10 cellular contexts compared by ENCODE assay signal in genomic region chr6:138690975-138691594, GRCh38.
DNase-seq lines count a peak whose midpoint lies in the region; ATAC-seq and TF ChIP-seq lines count a peak whose summit lies in the region.
"Had no signal": no experiment of that assay in that cellular context is flagged by ENCODE, and none has a peak within 500 bp of the region (broad histone marks: within the 10 kb centered on the region; RNA-seq: fewer than 3 reads in every experiment).

No MANE protein-coding gene starts in this region.

- TSS peak; percentile 31 for BruUV-seq in IMR-90 (replicated peaks; lab: Mats Ljungman, UMichigan)

- H4K5ac ChIP-seq in IMR-90 (ENCODE audit: low read depth, low read length) = no peak overlapping the region
- no peak overlapping the region for H4K5ac ChIP-seq in mesendoderm (ENCODE audit: low read length)

- H2BK120ac ChIP-seq in IMR-90 (ENCODE audit: low read depth, low read length) (peak overlapping the region; percentile 35; the same call in 1 of the 2 replicates), mesendoderm (ENCODE audit: low read depth, low read length) (no peak overlapping the region)

- H3K4ac ChIP-seq in IMR-90 (ENCODE audit: low read depth, low read length) (peak overlapping the region; percentile 59), mesendoderm (ENCODE audit: low read depth, low read length) (no peak overlapping the region)

- H3K79me1 ChIP-seq in IMR-90 (ENCODE audit: low read depth in 1 of 2, low read length in 2 of 2) = peaks cover 40 to 47% of the 10 kb centered on the region in 2 experiments
- peaks cover 4% of the 10 kb centered on the region for H3K79me1 ChIP-seq in mesendoderm (ENCODE audit: low read length)

- CTCF ChIA-PET in IMR-90 (lab: Yijun Ruan, JAX) = interaction anchor here (0.7 to 2.1 kb wide), 4 partner anchors 9 to 61 kb away, joined by 3 to 8 read pairs (median 4); no protein-coding TSS in a partner anchor

- no peak overlapping the region for H2AK9ac ChIP-seq in IMR-90 (replicated peaks; ENCODE audit: low read depth, low read length, poor library complexity)

- TF ChIP-seq CTCF in IMR-90 (conservative IDR thresholded peaks at IDR 0.05; ENCODE audit: low read depth, low read length) (no peak), choroid plexus epithelial cell (conservative IDR thresholded peaks at IDR 0.05; ENCODE audit: low read depth, low read length) (no peak)

- DNase-seq in IMR-90 (peak; percentile 6), choroid plexus epithelial cell (ENCODE audit: low read depth) (no peak), mesendoderm (no peak), NCI-H1694 (lab: John Stamatoyannopoulos, UW) (no peak)
- DNase-seq: testis had no signal

- intact Hi-C loops in IMR-90 (cut with micrococcal nuclease) = loop anchor here (5.0 to 10.0 kb wide), 2 partner anchors 266 to 574 kb away; no protein-coding TSS in a partner anchor

- H3K9me1 ChIP-seq in IMR-90 (ENCODE audit: insufficient read depth, low read length) = no peaks in the 10 kb centered on the region; the same call in 1 of the 2 replicates

- POLR2A ChIA-PET in IMR-90 (lab: Charles Lee; ENCODE audit: unreplicated experiment) = no interaction called here

- H3K36me3 ChIP-seq in ACC112 (ENCODE audit: insufficient read depth, low read length) (no peaks in the 10 kb centered on the region), IMR-90 (ENCODE audit: control insufficient read depth, insufficient read depth, low read length) (no peaks in the 10 kb centered on the region), mesendoderm (ENCODE audit: control insufficient read depth, insufficient read depth, low read length) (no peaks in the 10 kb centered on the region)
- H3K36me3 ChIP-seq: cardiac muscle cell had no signal

- no peaks in the 10 kb centered on the region for H3K9me3 ChIP-seq in IMR-90 (ENCODE audit: control insufficient read depth, insufficient read depth, low read length)
- H3K9me3 ChIP-seq: testis had no signal

- peak overlapping the region; percentile 45; the same call in 1 of the 2 replicates for H3K56ac ChIP-seq in IMR-90 (ENCODE audit: extremely low read depth, insufficient read depth, low read length)
- peak overlapping the region; percentile 85 for H3K56ac ChIP-seq in mesendoderm (ENCODE audit: low read length)

- in situ Hi-C loops in IMR-90 (cut with MboI; ENCODE audit: low sequenced_read_pairs) = no loop called here

- H2BK5ac ChIP-seq in IMR-90 (ENCODE audit: low read depth, low read length, poor library complexity, severe bottlenecking) = peak overlapping the region; percentile 63
- H2BK5ac ChIP-seq in mesendoderm (ENCODE audit: low read length) = no peak overlapping the region

- H3K4me2 ChIP-seq in IMR-90 (ENCODE audit: low read depth, low read length) (peak overlapping the region; percentile 78), mesendoderm (ENCODE audit: low read length) (peak overlapping the region; percentile 88)

- H4K20me1 ChIP-seq in IMR-90 (ENCODE audit: insufficient read depth, low read length) = no peaks in the 10 kb centered on the region

- ATAC-seq in IMR-90 (ENCODE audit: low read depth) (no peak), HG02840 (IDR thresholded peaks at IDR 0.05; ENCODE audit: low FRiP score, unreplicated experiment) (no peak), HG02970 (IDR thresholded peaks at IDR 0.05; ENCODE audit: low FRiP score, unreplicated experiment) (no peak), GM21447 (IDR thresholded peaks at IDR 0.05; ENCODE audit: unreplicated experiment) (no peak)

- peak overlapping the region; percentile 95 for H3K4me3 ChIP-seq in ACC112 (ENCODE audit: low read depth, low read length)
- H3K4me3 ChIP-seq in IMR-90 (ENCODE audit: insufficient read depth, low read depth, low read length) = peak overlapping the region; percentile 88; the same call in 1 of the 2 replicates
- H3K4me3 ChIP-seq in choroid plexus epithelial cell (ENCODE audit: low read depth, low read length) = peak overlapping the region; percentile 84
- peak overlapping the region; percentile 88 for H3K4me3 ChIP-seq in mesendoderm (ENCODE audit: low read length)

- H3K27me3 ChIP-seq in ACC112 (ENCODE audit: insufficient read depth, low read length) (no peaks in the 10 kb centered on the region), IMR-90 (ENCODE audit: control insufficient read depth, insufficient read depth, low read length) (no peaks in the 10 kb centered on the region), mesendoderm (ENCODE audit: insufficient read depth, low read length, poor library complexity) (no peaks in the 10 kb centered on the region)
- H3K27me3 ChIP-seq: testis had no signal

- peak overlapping the region; percentile 32; the same call in 1 of the 2 replicates for H3K23ac ChIP-seq in IMR-90 (ENCODE audit: low read depth, low read length)
- H3K23ac ChIP-seq in mesendoderm (ENCODE audit: low read length) = no peak overlapping the region

- WGBS in IMR-90 (ENCODE audit: extremely low coverage in 2 of 2, insufficient read length in 1 of 2), 2 experiments = no CpG with 5 or more reads among the region's 11 CpGs
- no CpG with 5 or more reads among the region's 11 CpGs for WGBS in mesendoderm (ENCODE audit: extremely low coverage, insufficient coverage, low lambda C conversion rate)

- no peak overlapping the region for H4K91ac ChIP-seq in IMR-90 (ENCODE audit: insufficient read depth, low read depth, low read length)

- TF ChIP-seq RAD21 in IMR-90 (IDR thresholded peaks at IDR 0.05; ENCODE audit: low read length) = no peak

- dilution Hi-C loops in IMR-90 (cut with HindIII; ENCODE audit: low sequenced_read_pairs, unreplicated experiment) = no loop called here

- H3K9ac ChIP-seq in IMR-90 (ENCODE audit: low read depth, low read length) (peak overlapping the region; percentile 71; the same call in 1 of the 2 replicates), mesendoderm (ENCODE audit: low read length) (peak overlapping the region; percentile 73)

- peak overlapping the region; percentile 71 for H3K27ac ChIP-seq in ACC112 (ENCODE audit: low read depth, low read length)
- no peak overlapping the region for H3K27ac ChIP-seq in IMR-90 (ENCODE audit: insufficient read depth, low read length)
- H3K27ac ChIP-seq in mesendoderm (ENCODE audit: low read depth, low read length) = no peak overlapping the region
- H3K27ac ChIP-seq: cardiac muscle cell, testis had no signal

- H2BK20ac ChIP-seq in IMR-90 (ENCODE audit: low read depth, low read length) = peak overlapping the region; percentile 27; the same call in 1 of the 2 replicates

- H3K79me2 ChIP-seq in ACC112 (ENCODE audit: control insufficient read depth, insufficient read depth, low read length, unreplicated experiment) (peaks cover 35% of the 10 kb centered on the region), mesendoderm (ENCODE audit: control insufficient read depth, insufficient read depth, low read length) (peaks cover 26% of the 10 kb centered on the region)

- H3K4me1 ChIP-seq in ACC112 (ENCODE audit: control insufficient read depth, insufficient read depth, low read length, unreplicated experiment) (peaks cover 14% of the 10 kb centered on the region), IMR-90 (ENCODE audit: control insufficient read depth, insufficient read depth, low read length) (no peaks in the 10 kb centered on the region), mesendoderm (ENCODE audit: control insufficient read depth, low read depth, low read length) (no peaks in the 10 kb centered on the region)
- H3K4me1 ChIP-seq: testis had no signal

- H3K18ac ChIP-seq in IMR-90 (ENCODE audit: low read depth, low read length) (no peak overlapping the region), mesendoderm (ENCODE audit: low read length) (no peak overlapping the region)

- H2BK15ac ChIP-seq in IMR-90 (ENCODE audit: low read depth, low read length) (peak overlapping the region; percentile 18; the same call in 1 of the 3 replicates), mesendoderm (replicated peaks; ENCODE audit: low read depth) (no peak overlapping the region)

- TF ChIP-seq POLR2A in IMR-90 (IDR thresholded peaks at IDR 0.05; ENCODE audit: low read depth, low read length) = no peak

- H3K14ac ChIP-seq in IMR-90 (replicated peaks; ENCODE audit: low read depth, low read length) = no peak overlapping the region

- peak overlapping the region; percentile 95 for H2AFZ ChIP-seq in ACC112 (ENCODE audit: low read length, unreplicated experiment)
- no peak overlapping the region for H2AFZ ChIP-seq in IMR-90 (replicated peaks; ENCODE audit: low read length, poor library complexity)

- peak overlapping the region; percentile 52; the same call in 1 of the 2 replicates for H2AK5ac ChIP-seq in IMR-90 (ENCODE audit: low read depth, low read length)
- H2AK5ac ChIP-seq in mesendoderm (ENCODE audit: low read length) = no peak overlapping the region

- H4K8ac ChIP-seq in IMR-90 (ENCODE audit: low read depth in 2 of 2, low read length in 2 of 2) (peak overlapping the region in 1 of 2 experiments; percentile 37; a peak in 2 of 4 replicates), mesendoderm (ENCODE audit: low read depth, low read length) (no peak overlapping the region)

TF ChIP-seq in IMR-90, 13 proteins besides CTCF, POLR2A, EP300 and RAD21:
- no peak for TF ChIP-seq MXI1 (IDR thresholded peaks at IDR 0.05; ENCODE audit: borderline replicate concordance, low read depth, low read length)
